Comparison of ENCODE assay signal across 19 cellular contexts in genomic region chr4:73777612-73778011, GRCh38. TPM values are rescaled to one million over a fixed set of nuclear protein-coding genes. Genes with fewer than 3 reads are reported as not detected.
DNase-seq lines count a peak whose midpoint lies in the region; ATAC-seq and TF ChIP-seq lines count a peak whose summit lies in the region.
"Had no signal": no experiment of that assay in that cellular context is flagged by ENCODE, and none has a peak within 500 bp of the region (broad histone marks: within the 10 kb centered on the region; RNA-seq: fewer than 3 reads in every experiment).

No MANE protein-coding gene starts in this region.

- peaks cover 0 to 2% of the 10 kb centered on the region in 2 donors for H3K27me3 Mint-ChIP-seq in T-cell
- H3K27me3 Mint-ChIP-seq: activated naive CD4-positive, alpha-beta T cell treated with anti-CD3 and anti-CD28 coated beads, Interleukin-2, amount 50 U/mL, for 24 hours had no signal

- CTCF ChIA-PET in T-cell (lab: Charles Lee) = no interaction called here

- no peak overlapping the region for H3K4me3 Mint-ChIP-seq in T-cell
- H3K4me3 Mint-ChIP-seq: activated B cell treated with CpG ODN at 0.5 μM for 24 hours; activated naive CD4-positive, alpha-beta T cell treated with anti-CD3 and anti-CD28 coated beads, Interleukin-2, amount 50 U/mL, for 24 hours; natural killer cell had no signal

- no peaks in the 10 kb centered on the region for H3K36me3 Mint-ChIP-seq in T-cell
- H3K36me3 Mint-ChIP-seq: activated naive CD4-positive, alpha-beta T cell treated with anti-CD3 and anti-CD28 coated beads, Interleukin-2, amount 50 U/mL, for 24 hours; natural killer cell had no signal

- H3K4me3 ChIP-seq in cardiac fibroblast (replicated peaks in 1 of 2; ENCODE audit: low read depth in 2 of 2, low read length in 2 of 2) = no peak overlapping the region
- H3K4me3 ChIP-seq: uterus had no signal

- no peak overlapping the region for H3K27ac Mint-ChIP-seq in T-cell
- H3K27ac Mint-ChIP-seq: activated B cell treated with CpG ODN at 0.5 μM for 24 hours; activated naive CD4-positive, alpha-beta T cell treated with anti-CD3 and anti-CD28 coated beads, Interleukin-2, amount 50 U/mL, for 24 hours; natural killer cell had no signal

- no peaks in the 10 kb centered on the region for H3K4me1 Mint-ChIP-seq in T-cell
- H3K4me1 Mint-ChIP-seq: activated B cell treated with CpG ODN at 0.5 μM for 24 hours; activated naive CD4-positive, alpha-beta T cell treated with anti-CD3 and anti-CD28 coated beads, Interleukin-2, amount 50 U/mL, for 24 hours; natural killer cell had no signal

- DNase-seq in ACHN (peak; percentile 25), HCEC 1CT (peak; percentile 41), cardiac fibroblast (ENCODE audit: low read depth in 2 of 2) (peak; percentile 18 to 87), kidney glomerular epithelial cell (lab: John Stamatoyannopoulos, UW) (peak; percentile 12), T-cell (no peak)
- DNase-seq: activated B cell treated with CpG ODN at 0.5 μM for 24 hours; central memory CD4-positive, alpha-beta T cell; KBM-7; natural killer cell; NCI-H1436 treated with DMSO at 0.1 percent for 48 hours; NCI-H446; stimulated activated naive CD8-positive, alpha-beta T cell treated with anti-CD3 and anti-CD28 coated beads, Interleukin-15, Interleukin-2, amounts not matched to agents 100 U/mL and 50 U/mL, for 24 hours; uterus had no signal

- ATAC-seq in T-cell (replicated peaks in 1 of 4) (no peak), HG03196 (IDR thresholded peaks at IDR 0.05; ENCODE audit: unreplicated experiment) (no peak), GM21723 (IDR thresholded peaks at IDR 0.05; ENCODE audit: unreplicated experiment) (no peak), HG03039 (IDR thresholded peaks at IDR 0.05; ENCODE audit: unreplicated experiment) (no peak)
- ATAC-seq: HCT116; natural killer cell; stimulated activated naive CD8-positive, alpha-beta T cell treated with anti-CD3 and anti-CD28 coated beads, Interleukin-15, Interleukin-2, amounts not matched to agents 100 U/mL and 50 U/mL, for 24 hours had no signal

- no peaks in the 10 kb centered on the region for H3K9me3 Mint-ChIP-seq in T-cell
- H3K9me3 Mint-ChIP-seq: activated B cell treated with CpG ODN at 0.5 μM for 24 hours; activated naive CD4-positive, alpha-beta T cell treated with anti-CD3 and anti-CD28 coated beads, Interleukin-2, amount 50 U/mL, for 24 hours had no signal

- in situ Hi-C loops in ACHN (cut with HindIII; ENCODE audit: low pct_ligation_motif_present, low pct_unique_long_range_greater_than_20kb, low sequenced_read_pairs) = no loop called here

- POLR2A ChIA-PET in T-cell (lab: Charles Lee) = no interaction called here

- no peak for TF ChIP-seq CTCF in cardiac fibroblast (IDR thresholded peaks at IDR 0.05; ENCODE audit: low read depth, low read length)

RNA-seq across cellular contexts. Expression of gene CXCL8, which starts 37.2 kb away (rescaled TPM):
- total RNA-seq in T-cell = 1 to 10 TPM in 1 of 5 donors, under 1 TPM in 4; 0.39 to 1.4 (median 0.67) TPM

RNA-seq across cellular contexts. Expression of gene CXCL6, which starts 58.9 kb away (rescaled TPM):
- total RNA-seq in T-cell = not detected
- total RNA-seq: activated B cell treated with CpG ODN at 0.5 μM for 24 hours, natural killer cell, skeletal muscle tissue had no signal

Comparison
In these comparisons a context has a peak if more than half of its experiments do, and no peak if none do; other contexts are left out.
1. DNase-seq: peak in ACHN (single experiment), HCEC 1CT (single experiment), cardiac fibroblast (2 of 2) and kidney glomerular epithelial cell (single experiment); none in T-cell (0 of 34).